ENCODE assay signal across 9 cellular contexts in genomic region chr14:95597784-95598204, GRCh38.
DNase-seq lines count a peak whose midpoint lies in the region; ATAC-seq, FAIRE-seq and TF ChIP-seq lines count a peak whose summit lies in the region.
"Had no signal": no experiment of that assay in that cellular context is flagged by ENCODE, and none has a peak within 500 bp of the region (broad histone marks: within the 10 kb centered on the region; RNA-seq: fewer than 3 reads in every experiment).

No MANE protein-coding gene starts in this region.

- no peak overlapping the region for H3K4me3 Mint-ChIP-seq in chondrocyte (ENCODE audit: unreplicated experiment)

- in situ Hi-C loops in KBM-7 (cut with MboI; ENCODE audit: low pct_unique_long_range_greater_than_20kb, low sequenced_read_pairs): loop anchor here (25.0 kb wide), 1 partner anchor 390 kb away; no protein-coding TSS in a partner anchor

- H3K27me3 Mint-ChIP-seq in chondrocyte (ENCODE audit: low read depth): peaks cover 37% of the 10 kb centered on the region

- no peaks in the 10 kb centered on the region for H3K9me3 Mint-ChIP-seq in chondrocyte (ENCODE audit: low read depth)

- TF ChIP-seq CTCF in chondrocyte (IDR thresholded peaks at IDR 0.05): no peak

- DNase-seq in DMS79 treated with DMSO at 0.1 percent for 48 hours (lab: John Stamatoyannopoulos, UW) (peak; percentile 96), RKO (ENCODE audit: low spot score) (peak; percentile 9), KBM-7 (no peak), cortex of kidney (lab: John Stamatoyannopoulos, UW) (no peak), chondrocyte (ENCODE audit: low spot score) (no peak)
- DNase-seq in effector CD8-positive, alpha-beta T cell (lab: John Stamatoyannopoulos, UW): no peak

- H3K27ac Mint-ChIP-seq in chondrocyte (ENCODE audit: unreplicated experiment): no peak overlapping the region

- no peaks in the 10 kb centered on the region for H3K36me3 Mint-ChIP-seq in chondrocyte (ENCODE audit: low read depth)

- peaks cover 3% of the 10 kb centered on the region for H3K4me1 Mint-ChIP-seq in chondrocyte (ENCODE audit: low read depth)

- peak; percentile 60 for ATAC-seq in HG02884 (IDR thresholded peaks at IDR 0.05; ENCODE audit: unreplicated experiment)
- ATAC-seq: HCT116 had no signal

- peak; percentile 76 for FAIRE-seq in islet of Langerhans (lab: Jason Lieb, UNC)

Comparison
In these comparisons a context has a peak if more than half of its experiments do, and no peak if none do; other contexts are left out.
1. DNase-seq: peak in DMS79 treated with DMSO at 0.1 percent for 48 hours (single experiment) and RKO (single experiment); none in KBM-7 (single experiment), effector CD8-positive, alpha-beta T cell (single experiment), cortex of kidney (single experiment) and chondrocyte (single experiment).